ENCODE assay signal across 23 cellular contexts in genomic region chr20:399182-399707, GRCh38.
"Had no signal": no experiment of that assay in that cellular context is flagged by ENCODE, and none has a peak within 500 bp of the region (broad histone marks: within the 10 kb centered on the region; RNA-seq: fewer than 3 reads in every experiment).

No MANE protein-coding gene starts in this region.

- H3K27me3 Mint-ChIP-seq: activated naive CD8-positive, alpha-beta T cell; natural killer cell treated with Interleukin-12 subunit alpha and Interleukin-12 subunit beta and Interleukin-15 and Interleukin-18, amount 100 ng/mL, for 72 hours; progenitor cell of endocrine pancreas; T-helper 17 cell; type B pancreatic cell had no signal

- H3K4me3 ChIP-seq: body of pancreas, colonic mucosa, esophagus squamous epithelium, left ventricle myocardium inferior, right atrium auricular region, skin epidermis had no signal

- H3K4me1 ChIP-seq: colonic mucosa, esophagus squamous epithelium, left ventricle myocardium inferior had no signal

- H3K36me3 Mint-ChIP-seq: natural killer cell treated with Interleukin-12 subunit alpha and Interleukin-12 subunit beta and Interleukin-15 and Interleukin-18, amount 100 ng/mL, for 72 hours; type B pancreatic cell; WTC11 had no signal

- DNase-seq: activated CD4-positive, alpha-beta T cell treated with anti-CD3 and anti-CD28 coated beads for 48 hours; activated CD8-positive, alpha-beta memory T cell treated with anti-CD3 and anti-CD28 coated beads for 24 hours; activated gamma-delta T cell treated with Interleukin-2 at 50 U/mL for 16 hours; amniotic stem cell; body of pancreas; caudate nucleus; colonic mucosa; esophagus squamous epithelium; glutamatergic neuron; hypothalamus; left ventricle myocardium inferior; stimulated activated CD4-positive, alpha-beta T cell treated with anti-CD3 and anti-CD28 coated beads, Interleukin-15, amount 100 ng/mL, for 24 hours; stimulated activated CD4-positive, alpha-beta T cell treated with anti-CD3 and anti-CD28 coated beads, Interleukin-4, amount 100 ng/mL, for 4 hours; stimulated activated CD8-positive, alpha-beta memory T cell treated with anti-CD3 and anti-CD28 coated beads, Interleukin-4, amount 100 ng/mL, for 48 hours; stimulated activated naive CD4-positive, alpha-beta T cell treated with Interleukin-2 at 50 U/mL for 16 hours; T-helper 17 cell had no signal

- H3K9me3 ChIP-seq: body of pancreas, colonic mucosa, esophagus squamous epithelium, left ventricle myocardium inferior, right atrium auricular region had no signal

- H3K27me3 ChIP-seq: body of pancreas, colonic mucosa, esophagus squamous epithelium, right atrium auricular region had no signal

- H3K36me3 ChIP-seq: right atrium auricular region had no signal

- H3K27ac Mint-ChIP-seq: activated naive CD8-positive, alpha-beta T cell; natural killer cell treated with Interleukin-12 subunit alpha and Interleukin-12 subunit beta and Interleukin-15 and Interleukin-18, amount 100 ng/mL, for 72 hours; progenitor cell of endocrine pancreas; T-helper 17 cell; type B pancreatic cell had no signal

- H3K4me3 Mint-ChIP-seq: activated naive CD8-positive, alpha-beta T cell; natural killer cell treated with Interleukin-12 subunit alpha and Interleukin-12 subunit beta and Interleukin-15 and Interleukin-18, amount 100 ng/mL, for 72 hours; T-helper 17 cell; type B pancreatic cell; WTC11 had no signal

- H3K27ac ChIP-seq: body of pancreas, colonic mucosa, esophagus squamous epithelium, left ventricle myocardium inferior, right atrium auricular region, skin epidermis had no signal

- H3K9me3 Mint-ChIP-seq: natural killer cell treated with Interleukin-12 subunit alpha and Interleukin-12 subunit beta and Interleukin-15 and Interleukin-18, amount 100 ng/mL, for 72 hours; type B pancreatic cell had no signal
